ENCODE assay signal across 1 cellular context in the genomic region with DNA sequence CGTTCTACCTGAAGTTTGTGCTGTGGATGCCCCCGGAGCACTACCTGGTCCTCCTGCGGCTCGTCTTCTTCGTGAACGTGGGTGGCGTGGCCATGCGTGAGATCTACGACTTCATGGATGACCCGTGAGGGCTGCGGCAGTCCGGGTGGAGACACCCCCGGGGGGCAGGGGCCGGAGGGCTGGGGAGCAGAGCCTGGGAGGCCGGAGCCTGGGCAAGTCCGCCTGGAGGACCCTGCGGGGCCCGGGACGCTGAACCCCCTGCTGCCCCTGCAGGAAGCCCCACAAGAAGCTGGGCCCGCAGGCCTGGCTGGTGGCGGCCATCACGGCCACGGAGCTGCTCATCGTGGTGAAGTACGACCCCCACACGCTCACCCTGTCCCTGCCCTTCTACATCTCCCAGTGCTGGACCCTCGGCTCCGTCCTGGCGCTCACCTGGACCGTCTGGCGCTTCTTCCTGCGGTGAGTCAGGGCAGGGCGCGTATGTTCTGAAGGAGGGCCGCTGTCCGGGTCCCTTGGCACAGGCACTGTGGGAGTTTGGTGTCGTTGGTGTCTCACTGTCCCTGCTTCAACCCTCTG.
TF ChIP-seq lines count a peak whose summit lies in the region.

No MANE protein-coding gene starts in this region.

TF ChIP-seq in GM12891, 5 proteins besides CTCF, POLR2A, EP300 and RAD21:
- TF ChIP-seq PAX5 (IDR thresholded peaks at IDR 0.05; ENCODE audit: insufficient read depth, low read length, severe bottlenecking): no peak
- TF ChIP-seq TAF1 (IDR thresholded peaks at IDR 0.05; ENCODE audit: low read depth, low read length): no peak
- TF ChIP-seq POU2F2 (IDR thresholded peaks at IDR 0.05; ENCODE audit: low read depth, low read length): no peak
